ENCODE assay signal across 1 cellular context in genomic region chr1:1421147-1421906, GRCh38.
TF ChIP-seq lines count a peak whose summit lies in the region.

Gene ANKRD65, minus strand, starts transcription at chr1:1421276. Its CDS starts 271 bp downstream, at chr1:1421005.

TF ChIP-seq in HCT116, 20 proteins besides CTCF, POLR2A, EP300 and RAD21 (continued from another document):
- TF ChIP-seq TCF7L2 (IDR thresholded peaks at IDR 0.05; ENCODE audit: borderline replicate concordance, extremely low read depth, insufficient read depth, insufficient read length) (no peak), ZNF274 (IDR thresholded peaks at IDR 0.05; ENCODE audit: low read depth, low read length) (no peak)
